ENCODE assay signal across 14 cellular contexts in the genomic region with DNA sequence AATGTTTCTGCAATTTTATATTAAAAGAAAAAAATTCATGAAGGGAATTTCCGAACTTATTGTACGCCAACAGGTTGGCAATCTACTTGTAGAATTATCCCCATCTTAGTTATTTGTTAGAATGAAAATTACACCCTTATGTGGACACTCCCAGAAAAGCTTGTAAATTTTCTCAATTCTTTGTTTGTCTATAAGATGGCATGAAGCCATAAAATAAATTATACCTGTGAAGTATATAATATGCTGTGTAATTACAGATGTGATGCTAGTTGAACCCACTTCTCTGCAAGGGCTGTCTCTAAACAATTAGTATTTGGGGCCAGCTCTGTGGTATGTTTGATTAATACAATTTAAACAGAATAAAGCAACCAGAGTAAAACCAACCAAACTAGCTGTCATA. TPM values are rescaled to one million over a fixed set of nuclear protein-coding genes. Genes with fewer than 3 reads are reported as not detected.
DNase-seq lines count a peak whose midpoint lies in the region; ATAC-seq and TF ChIP-seq lines count a peak whose summit lies in the region.
"Had no signal": no experiment of that assay in that cellular context is flagged by ENCODE, and none has a peak within 500 bp of the region (broad histone marks: within the 10 kb centered on the region; RNA-seq: fewer than 3 reads in every experiment).

No MANE protein-coding gene starts in this region.

- H3K4me3 ChIP-seq in mucosa of descending colon, result no peak overlapping the region

- peak; percentile 9 for DNase-seq in NCI-H1436 (lab: John Stamatoyannopoulos, UW)
- DNase-seq in NCI-H1436 treated with DMSO at 0.1 percent for 48 hours (lab: John Stamatoyannopoulos, UW), result no peak
- DNase-seq in NCI-H2081 (lab: John Stamatoyannopoulos, UW), result peak; percentile 44 to 72
- DNase-seq in NCI-H748 (lab: John Stamatoyannopoulos, UW; ENCODE audit: unreplicated experiment), result peak; percentile 83
- DNase-seq in mucosa of descending colon, result no peak
- no peak for DNase-seq in activated CD4-positive, alpha-beta T cell treated with anti-CD3 and anti-CD28 coated beads, Interleukin-2, amount 10 ng/mL, durations not matched to agents 24 days and 14 days
- DNase-seq in NCI-H2107 treated with DMSO at 0.1 percent for 48 hours (lab: John Stamatoyannopoulos, UW; ENCODE audit: unreplicated experiment), result no peak
- no peak for DNase-seq in activated naive CD4-positive, alpha-beta T cell treated with anti-CD3 and anti-CD28 coated beads, Interleukin-2, amount 50 U/mL, for 72 hours (ENCODE audit: low spot score in 2 of 2)
- DNase-seq: Caco-2; CD8-positive, alpha-beta T cell; DND-41; GDM1; HCEC 1CT had no signal

- no peaks in the 10 kb centered on the region for H3K36me3 ChIP-seq in mucosa of descending colon (ENCODE audit: low read depth)

- no peak for TF ChIP-seq CTCF in mucosa of descending colon (IDR thresholded peaks at IDR 0.05)

- no peak overlapping the region for H3K4me3 Mint-ChIP-seq in activated CD4-positive, alpha-beta T cell treated with anti-CD3 and anti-CD28 coated beads, Interleukin-2, amount 10 ng/mL, durations not matched to agents 24 days and 14 days
- H3K4me3 Mint-ChIP-seq: CD14-positive monocyte; CD8-positive, alpha-beta T cell had no signal

- H3K36me3 Mint-ChIP-seq in activated CD4-positive, alpha-beta T cell treated with anti-CD3 and anti-CD28 coated beads, Interleukin-2, amount 10 ng/mL, durations not matched to agents 24 days and 14 days (ENCODE audit: low read depth), result no peaks in the 10 kb centered on the region
- no peaks in the 10 kb centered on the region for H3K36me3 Mint-ChIP-seq in activated naive CD4-positive, alpha-beta T cell treated with anti-CD3 and anti-CD28 coated beads, Interleukin-2, amount 50 U/mL, for 72 hours
- H3K36me3 Mint-ChIP-seq: CD14-positive monocyte; CD8-positive, alpha-beta T cell had no signal

- no peaks in the 10 kb centered on the region for H3K9me3 ChIP-seq in mucosa of descending colon
- H3K9me3 ChIP-seq: Caco-2 had no signal

- peaks cover 19% of the 10 kb centered on the region for H3K27me3 Mint-ChIP-seq in activated CD4-positive, alpha-beta T cell treated with anti-CD3 and anti-CD28 coated beads, Interleukin-2, amount 10 ng/mL, durations not matched to agents 24 days and 14 days

- peaks cover 3% of the 10 kb centered on the region for H3K4me1 ChIP-seq in mucosa of descending colon (ENCODE audit: low read depth)
- H3K4me1 ChIP-seq: Caco-2 had no signal

- no peaks in the 10 kb centered on the region for H3K4me1 Mint-ChIP-seq in activated CD4-positive, alpha-beta T cell treated with anti-CD3 and anti-CD28 coated beads, Interleukin-2, amount 10 ng/mL, durations not matched to agents 24 days and 14 days
- H3K4me1 Mint-ChIP-seq: CD14-positive monocyte had no signal

- intact Hi-C loops in mucosa of descending colon (cut with DNase I, micrococcal nuclease), result no loop called here
- intact Hi-C loops in activated CD4-positive, alpha-beta T cell treated with anti-CD3 and anti-CD28 coated beads, Interleukin-2, amount 10 ng/mL, durations not matched to agents 24 days and 14 days (cut with micrococcal nuclease), result no loop called here

- H3K9me3 Mint-ChIP-seq in activated CD4-positive, alpha-beta T cell treated with anti-CD3 and anti-CD28 coated beads, Interleukin-2, amount 10 ng/mL, durations not matched to agents 24 days and 14 days, result no peaks in the 10 kb centered on the region
- H3K9me3 Mint-ChIP-seq in activated naive CD4-positive, alpha-beta T cell treated with anti-CD3 and anti-CD28 coated beads, Interleukin-2, amount 50 U/mL, for 72 hours, result no peaks in the 10 kb centered on the region
- H3K9me3 Mint-ChIP-seq: CD8-positive, alpha-beta T cell had no signal

- peak; percentile 62 for ATAC-seq in mucosa of descending colon
- ATAC-seq in activated naive CD4-positive, alpha-beta T cell treated with anti-CD3 and anti-CD28 coated beads, Interleukin-2, amount 50 U/mL, for 72 hours, result no peak
- ATAC-seq: CD8-positive, alpha-beta T cell had no signal

- H3K27ac Mint-ChIP-seq in activated CD4-positive, alpha-beta T cell treated with anti-CD3 and anti-CD28 coated beads, Interleukin-2, amount 10 ng/mL, durations not matched to agents 24 days and 14 days, result no peak overlapping the region
- H3K27ac Mint-ChIP-seq in activated naive CD4-positive, alpha-beta T cell treated with anti-CD3 and anti-CD28 coated beads, Interleukin-2, amount 50 U/mL, for 72 hours, result no peak overlapping the region
- H3K27ac Mint-ChIP-seq: CD14-positive monocyte; CD8-positive, alpha-beta T cell had no signal

RNA-seq across cellular contexts. Expression of a gene that starts 52.1 kb away (rescaled TPM):
- 100 to 1,000 TPM in 2 of 3 donors, 10 to 100 TPM in 1; 85.2 to 265 (median 177) TPM for total RNA-seq in mucosa of descending colon
- total RNA-seq in activated CD4-positive, alpha-beta T cell treated with anti-CD3 and anti-CD28 coated beads, Interleukin-2, amount 10 ng/mL, durations not matched to agents 24 days and 14 days, result 0.02 TPM in 1 of 2 replicates, not detected in the other
- under 1 TPM in 1 of 2 donors, not detected in 1; 0.14 TPM for total RNA-seq in activated naive CD4-positive, alpha-beta T cell treated with anti-CD3 and anti-CD28 coated beads, Interleukin-2, amount 50 U/mL, for 72 hours

Comparison
In these comparisons a context has a peak if more than half of its experiments do, and no peak if none do; other contexts are left out.
1. DNase-seq: peak in NCI-H1436 (single experiment), NCI-H2081 (2 of 2) and NCI-H748 (single experiment); none in NCI-H1436 treated with DMSO at 0.1 percent for 48 hours (single experiment), mucosa of descending colon (0 of 3), activated CD4-positive, alpha-beta T cell treated with anti-CD3 and anti-CD28 coated beads, Interleukin-2, amount 10 ng/mL, durations not matched to agents 24 days and 14 days (single experiment), NCI-H2107 treated with DMSO at 0.1 percent for 48 hours (single experiment) and activated naive CD4-positive, alpha-beta T cell treated with anti-CD3 and anti-CD28 coated beads, Interleukin-2, amount 50 U/mL, for 72 hours (0 of 2).
2. RNA of a gene that starts 52.1 kb away (total RNA-seq): 85.2 to 265 TPM in mucosa of descending colon; 0.14 TPM in activated naive CD4-positive, alpha-beta T cell treated with anti-CD3 and anti-CD28 coated beads, Interleukin-2, amount 50 U/mL, for 72 hours and 0.02 TPM in activated CD4-positive, alpha-beta T cell treated with anti-CD3 and anti-CD28 coated beads, Interleukin-2, amount 10 ng/mL, durations not matched to agents 24 days and 14 days; every median in the first group is over 10 times any median in the second.